Comparison of ENCODE assay signal across 1 cellular context in the genomic region with DNA sequence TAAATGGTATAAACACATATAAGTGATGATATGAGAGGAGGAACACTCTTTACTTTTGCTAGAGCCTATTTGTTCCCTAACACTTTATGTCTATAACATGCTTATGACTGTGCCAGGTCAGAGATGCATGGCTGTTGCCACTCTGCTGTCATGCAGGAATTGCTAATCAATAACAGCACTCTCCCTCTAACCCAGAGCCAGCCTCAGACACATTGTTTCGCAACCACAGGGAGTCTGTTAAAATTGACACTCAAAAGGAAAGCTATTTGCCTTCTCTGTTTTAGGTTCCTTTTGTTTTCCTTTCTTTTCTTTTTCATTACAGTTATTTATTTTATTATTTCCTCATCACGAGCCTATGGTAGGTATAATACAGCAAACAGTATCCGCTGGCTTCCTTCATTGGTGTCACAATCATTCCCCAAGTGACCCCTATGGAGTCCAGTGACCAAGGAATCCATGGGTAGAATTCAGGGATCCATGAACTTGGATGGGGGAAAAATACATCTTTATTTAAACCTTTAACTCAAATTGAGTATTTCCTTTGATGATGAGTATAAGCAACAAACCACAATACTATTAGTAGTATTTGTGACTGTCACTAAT.
A peak's percentile ranks its signal among the peaks of the same experiment; 100 is the strongest.
TF ChIP-seq lines count a peak whose summit lies in the region.

No MANE protein-coding gene starts in this region.

TF ChIP-seq in HepG2, 621 proteins besides CTCF, POLR2A, EP300 and RAD21 (continued from another document and continues in another):
- TF ChIP-seq, protein P1, sequence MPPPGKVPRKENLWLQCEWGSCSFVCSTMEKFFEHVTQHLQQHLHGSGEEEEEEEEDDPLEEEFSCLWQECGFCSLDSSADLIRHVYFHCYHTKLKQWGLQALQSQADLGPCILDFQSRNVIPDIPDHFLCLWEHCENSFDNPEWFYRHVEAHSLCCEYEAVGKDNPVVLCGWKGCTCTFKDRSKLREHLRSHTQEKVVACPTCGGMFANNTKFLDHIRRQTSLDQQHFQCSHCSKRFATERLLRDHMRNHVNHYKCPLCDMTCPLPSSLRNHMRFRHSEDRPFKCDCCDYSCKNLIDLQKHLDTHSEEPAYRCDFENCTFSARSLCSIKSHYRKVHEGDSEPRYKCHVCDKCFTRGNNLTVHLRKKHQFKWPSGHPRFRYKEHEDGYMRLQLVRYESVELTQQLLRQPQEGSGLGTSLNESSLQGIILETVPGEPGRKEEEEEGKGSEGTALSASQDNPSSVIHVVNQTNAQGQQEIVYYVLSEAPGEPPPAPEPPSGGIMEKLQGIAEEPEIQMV (CRISPR knock-in tag; IDR thresholded peaks at IDR 0.05; ENCODE audit: low read depth): no peak
- TF ChIP-seq ZNF180 (CRISPR knock-in tag; IDR thresholded peaks at IDR 0.05; ENCODE audit: borderline replicate concordance, low read depth): no peak
- TF ChIP-seq NPAS2 (CRISPR knock-in tag; IDR thresholded peaks at IDR 0.05; ENCODE audit: borderline replicate concordance): no peak
- TF ChIP-seq, protein P2, sequence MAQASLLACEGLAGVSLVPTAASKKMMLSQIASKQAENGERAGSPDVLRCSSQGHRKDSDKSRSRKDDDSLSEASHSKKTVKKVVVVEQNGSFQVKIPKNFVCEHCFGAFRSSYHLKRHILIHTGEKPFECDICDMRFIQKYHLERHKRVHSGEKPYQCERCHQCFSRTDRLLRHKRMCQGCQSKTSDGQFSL (CRISPR knock-in tag; IDR thresholded peaks at IDR 0.05): no peak
- 0 out of 2 replicates have a peak, but pooled peaks have one; percentile 22 for TF ChIP-seq FOXK1 (CRISPR knock-in tag; IDR thresholded peaks at IDR 0.05; ENCODE audit: borderline replicate concordance, low read depth)
- no peak for TF ChIP-seq ZNF274 (CRISPR knock-in tag; IDR thresholded peaks at IDR 0.05)
- TF ChIP-seq, protein P3, sequence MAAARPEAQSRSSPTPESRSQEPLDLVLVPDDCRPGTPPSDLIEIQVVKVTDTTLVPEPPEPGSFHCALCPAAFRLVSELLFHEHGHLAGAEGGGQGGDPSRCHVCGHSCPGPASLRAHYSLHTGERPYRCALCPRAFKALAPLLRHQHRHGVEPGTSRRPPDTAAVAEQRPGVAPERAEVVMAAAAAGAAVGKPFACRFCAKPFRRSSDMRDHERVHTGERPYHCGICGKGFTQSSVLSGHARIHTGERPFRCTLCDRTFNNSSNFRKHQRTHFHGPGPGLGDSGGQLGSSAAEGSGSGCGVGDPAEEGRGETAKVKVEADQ (CRISPR knock-in tag; IDR thresholded peaks at IDR 0.05; ENCODE audit: borderline replicate concordance): no peak
- no peak for TF ChIP-seq MAFF (IDR thresholded peaks at IDR 0.05; ENCODE audit: low read depth, low read length)
- no peak for TF ChIP-seq POLR2G (IDR thresholded peaks at IDR 0.05; ENCODE audit: low read depth, low read length)
- no peak for TF ChIP-seq IRF2 (CRISPR knock-in tag; IDR thresholded peaks at IDR 0.05)
- TF ChIP-seq, protein P4, sequence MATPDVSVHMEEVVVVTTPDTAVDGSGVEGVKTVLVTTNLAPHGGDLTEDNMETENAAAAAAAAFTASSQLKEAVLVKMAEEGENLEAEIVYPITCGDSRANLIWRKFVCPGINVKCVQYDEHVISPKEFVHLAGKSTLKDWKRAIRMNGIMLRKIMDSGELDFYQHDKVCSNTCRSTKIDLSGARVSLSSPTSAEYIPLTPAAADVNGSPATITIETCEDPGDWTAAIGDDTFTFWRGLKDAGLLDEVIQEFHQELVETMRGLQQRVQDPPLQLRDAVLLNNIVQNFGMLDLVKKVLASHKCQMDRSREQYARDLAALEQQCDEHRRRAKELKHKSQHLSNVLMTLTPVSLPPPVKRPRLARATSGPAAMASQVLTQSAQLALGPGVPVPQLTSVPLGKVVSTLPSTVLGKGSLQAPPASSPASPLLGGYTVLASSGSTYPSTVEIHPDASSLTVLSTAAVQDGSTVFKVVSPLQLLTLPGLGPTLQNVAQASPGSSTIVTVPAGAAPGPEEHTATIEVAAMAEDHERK (CRISPR knock-in tag; IDR thresholded peaks at IDR 0.05; ENCODE audit: low read depth): no peak
- TF ChIP-seq ZNF292 (CRISPR knock-in tag; IDR thresholded peaks at IDR 0.05; ENCODE audit: borderline replicate concordance, low read depth): peak; percentile 76; the same call in 1 of the 2 replicates
- TF ChIP-seq HHEX (CRISPR knock-in tag; IDR thresholded peaks at IDR 0.05): no peak
- TF ChIP-seq, protein P5, sequence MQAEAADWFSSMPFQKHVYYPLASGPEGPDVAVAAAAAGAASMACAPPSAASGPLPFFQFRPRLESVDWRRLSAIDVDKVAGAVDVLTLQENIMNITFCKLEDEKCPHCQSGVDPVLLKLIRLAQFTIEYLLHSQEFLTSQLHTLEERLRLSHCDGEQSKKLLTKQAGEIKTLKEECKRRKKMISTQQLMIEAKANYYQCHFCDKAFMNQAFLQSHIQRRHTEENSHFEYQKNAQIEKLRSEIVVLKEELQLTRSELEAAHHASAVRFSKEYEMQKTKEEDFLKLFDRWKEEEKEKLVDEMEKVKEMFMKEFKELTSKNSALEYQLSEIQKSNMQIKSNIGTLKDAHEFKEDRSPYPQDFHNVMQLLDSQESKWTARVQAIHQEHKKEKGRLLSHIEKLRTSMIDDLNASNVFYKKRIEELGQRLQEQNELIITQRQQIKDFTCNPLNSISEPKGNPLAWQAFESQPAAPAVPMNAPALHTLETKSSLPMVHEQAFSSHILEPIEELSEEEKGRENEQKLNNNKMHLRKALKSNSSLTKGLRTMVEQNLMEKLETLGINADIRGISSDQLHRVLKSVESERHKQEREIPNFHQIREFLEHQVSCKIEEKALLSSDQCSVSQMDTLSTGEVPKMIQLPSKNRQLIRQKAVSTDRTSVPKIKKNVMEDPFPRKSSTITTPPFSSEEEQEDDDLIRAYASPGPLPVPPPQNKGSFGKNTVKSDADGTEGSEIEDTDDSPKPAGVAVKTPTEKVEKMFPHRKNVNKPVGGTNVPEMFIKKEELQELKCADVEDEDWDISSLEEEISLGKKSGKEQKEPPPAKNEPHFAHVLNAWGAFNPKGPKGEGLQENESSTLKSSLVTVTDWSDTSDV (CRISPR knock-in tag; IDR thresholded peaks at IDR 0.05): no peak
- no peak for TF ChIP-seq CREM (IDR thresholded peaks at IDR 0.05)
- no peak for TF ChIP-seq CREM (CRISPR knock-in tag; IDR thresholded peaks at IDR 0.05)
- TF ChIP-seq, protein P6, sequence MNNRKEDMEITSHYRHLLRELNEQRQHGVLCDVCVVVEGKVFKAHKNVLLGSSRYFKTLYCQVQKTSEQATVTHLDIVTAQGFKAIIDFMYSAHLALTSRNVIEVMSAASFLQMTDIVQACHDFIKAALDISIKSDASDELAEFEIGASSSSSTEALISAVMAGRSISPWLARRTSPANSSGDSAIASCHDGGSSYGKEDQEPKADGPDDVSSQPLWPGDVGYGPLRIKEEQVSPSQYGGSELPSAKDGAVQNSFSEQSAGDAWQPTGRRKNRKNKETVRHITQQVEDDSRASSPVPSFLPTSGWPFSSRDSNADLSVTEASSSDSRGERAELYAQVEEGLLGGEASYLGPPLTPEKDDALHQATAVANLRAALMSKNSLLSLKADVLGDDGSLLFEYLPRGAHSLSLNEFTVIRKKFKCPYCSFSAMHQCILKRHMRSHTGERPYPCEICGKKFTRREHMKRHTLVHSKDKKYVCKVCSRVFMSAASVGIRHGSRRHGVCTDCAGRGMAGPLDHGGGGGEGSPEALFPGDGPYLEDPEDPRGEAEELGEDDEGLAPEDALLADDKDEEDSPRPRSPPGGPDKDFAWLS (CRISPR knock-in tag; IDR thresholded peaks at IDR 0.05; ENCODE audit: borderline replicate concordance): no peak
- no peak for TF ChIP-seq EED (CRISPR knock-in tag; IDR thresholded peaks at IDR 0.05)
- TF ChIP-seq KLF15 (CRISPR knock-in tag; IDR thresholded peaks at IDR 0.05; ENCODE audit: borderline replicate concordance): no peak
- TF ChIP-seq, protein P7, sequence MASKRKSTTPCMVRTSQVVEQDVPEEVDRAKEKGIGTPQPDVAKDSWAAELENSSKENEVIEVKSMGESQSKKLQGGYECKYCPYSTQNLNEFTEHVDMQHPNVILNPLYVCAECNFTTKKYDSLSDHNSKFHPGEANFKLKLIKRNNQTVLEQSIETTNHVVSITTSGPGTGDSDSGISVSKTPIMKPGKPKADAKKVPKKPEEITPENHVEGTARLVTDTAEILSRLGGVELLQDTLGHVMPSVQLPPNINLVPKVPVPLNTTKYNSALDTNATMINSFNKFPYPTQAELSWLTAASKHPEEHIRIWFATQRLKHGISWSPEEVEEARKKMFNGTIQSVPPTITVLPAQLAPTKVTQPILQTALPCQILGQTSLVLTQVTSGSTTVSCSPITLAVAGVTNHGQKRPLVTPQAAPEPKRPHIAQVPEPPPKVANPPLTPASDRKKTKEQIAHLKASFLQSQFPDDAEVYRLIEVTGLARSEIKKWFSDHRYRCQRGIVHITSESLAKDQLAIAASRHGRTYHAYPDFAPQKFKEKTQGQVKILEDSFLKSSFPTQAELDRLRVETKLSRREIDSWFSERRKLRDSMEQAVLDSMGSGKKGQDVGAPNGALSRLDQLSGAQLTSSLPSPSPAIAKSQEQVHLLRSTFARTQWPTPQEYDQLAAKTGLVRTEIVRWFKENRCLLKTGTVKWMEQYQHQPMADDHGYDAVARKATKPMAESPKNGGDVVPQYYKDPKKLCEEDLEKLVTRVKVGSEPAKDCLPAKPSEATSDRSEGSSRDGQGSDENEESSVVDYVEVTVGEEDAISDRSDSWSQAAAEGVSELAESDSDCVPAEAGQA (IDR thresholded peaks at IDR 0.05; ENCODE audit: low read depth): no peak
- TF ChIP-seq, protein P7 (CRISPR knock-in tag; IDR thresholded peaks at IDR 0.05; ENCODE audit: borderline replicate concordance): no peak
- no peak for TF ChIP-seq ZNF883 (CRISPR knock-in tag; IDR thresholded peaks at IDR 0.05; ENCODE audit: not compliant biosample characterization)
- TF ChIP-seq ZFP37 (CRISPR knock-in tag; IDR thresholded peaks at IDR 0.05; ENCODE audit: borderline replicate concordance): no peak
- TF ChIP-seq, protein P8, sequence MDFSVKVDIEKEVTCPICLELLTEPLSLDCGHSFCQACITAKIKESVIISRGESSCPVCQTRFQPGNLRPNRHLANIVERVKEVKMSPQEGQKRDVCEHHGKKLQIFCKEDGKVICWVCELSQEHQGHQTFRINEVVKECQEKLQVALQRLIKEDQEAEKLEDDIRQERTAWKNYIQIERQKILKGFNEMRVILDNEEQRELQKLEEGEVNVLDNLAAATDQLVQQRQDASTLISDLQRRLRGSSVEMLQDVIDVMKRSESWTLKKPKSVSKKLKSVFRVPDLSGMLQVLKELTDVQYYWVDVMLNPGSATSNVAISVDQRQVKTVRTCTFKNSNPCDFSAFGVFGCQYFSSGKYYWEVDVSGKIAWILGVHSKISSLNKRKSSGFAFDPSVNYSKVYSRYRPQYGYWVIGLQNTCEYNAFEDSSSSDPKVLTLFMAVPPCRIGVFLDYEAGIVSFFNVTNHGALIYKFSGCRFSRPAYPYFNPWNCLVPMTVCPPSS (IDR thresholded peaks at IDR 0.05): no peak
- no peak for TF ChIP-seq GZF1 (CRISPR knock-in tag; IDR thresholded peaks at IDR 0.05)
- TF ChIP-seq, protein P9, sequence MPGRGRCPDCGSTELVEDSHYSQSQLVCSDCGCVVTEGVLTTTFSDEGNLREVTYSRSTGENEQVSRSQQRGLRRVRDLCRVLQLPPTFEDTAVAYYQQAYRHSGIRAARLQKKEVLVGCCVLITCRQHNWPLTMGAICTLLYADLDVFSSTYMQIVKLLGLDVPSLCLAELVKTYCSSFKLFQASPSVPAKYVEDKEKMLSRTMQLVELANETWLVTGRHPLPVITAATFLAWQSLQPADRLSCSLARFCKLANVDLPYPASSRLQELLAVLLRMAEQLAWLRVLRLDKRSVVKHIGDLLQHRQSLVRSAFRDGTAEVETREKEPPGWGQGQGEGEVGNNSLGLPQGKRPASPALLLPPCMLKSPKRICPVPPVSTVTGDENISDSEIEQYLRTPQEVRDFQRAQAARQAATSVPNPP (CRISPR knock-in tag; IDR thresholded peaks at IDR 0.05): no peak
- no peak for TF ChIP-seq ZNF251 (CRISPR knock-in tag; IDR thresholded peaks at IDR 0.05)
- no peak for TF ChIP-seq HIVEP1 (CRISPR knock-in tag; IDR thresholded peaks at IDR 0.05)
- TF ChIP-seq, protein P10, sequence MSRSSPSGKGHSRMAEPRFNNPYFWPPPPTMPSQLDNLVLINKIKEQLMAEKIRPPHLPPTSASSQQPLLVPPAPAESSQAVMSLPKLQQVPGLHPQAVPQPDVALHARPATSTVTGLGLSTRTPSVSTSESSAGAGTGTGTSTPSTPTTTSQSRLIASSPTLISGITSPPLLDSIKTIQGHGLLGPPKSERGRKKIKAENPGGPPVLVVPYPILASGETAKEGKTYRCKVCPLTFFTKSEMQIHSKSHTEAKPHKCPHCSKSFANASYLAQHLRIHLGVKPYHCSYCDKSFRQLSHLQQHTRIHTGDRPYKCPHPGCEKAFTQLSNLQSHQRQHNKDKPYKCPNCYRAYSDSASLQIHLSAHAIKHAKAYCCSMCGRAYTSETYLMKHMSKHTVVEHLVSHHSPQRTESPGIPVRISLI (CRISPR knock-in tag; IDR thresholded peaks at IDR 0.05; ENCODE audit: borderline replicate concordance): no peak
- TF ChIP-seq JUND (CRISPR knock-in tag; IDR thresholded peaks at IDR 0.05): no peak
- TF ChIP-seq ISL2 (CRISPR knock-in tag; IDR thresholded peaks at IDR 0.05): 0 out of 2 replicates have a peak, but pooled peaks have one; percentile 34
- no peak for TF ChIP-seq HNRNPUL1 (IDR thresholded peaks at IDR 0.05; ENCODE audit: low read depth, low read length)
- TF ChIP-seq, protein P11, sequence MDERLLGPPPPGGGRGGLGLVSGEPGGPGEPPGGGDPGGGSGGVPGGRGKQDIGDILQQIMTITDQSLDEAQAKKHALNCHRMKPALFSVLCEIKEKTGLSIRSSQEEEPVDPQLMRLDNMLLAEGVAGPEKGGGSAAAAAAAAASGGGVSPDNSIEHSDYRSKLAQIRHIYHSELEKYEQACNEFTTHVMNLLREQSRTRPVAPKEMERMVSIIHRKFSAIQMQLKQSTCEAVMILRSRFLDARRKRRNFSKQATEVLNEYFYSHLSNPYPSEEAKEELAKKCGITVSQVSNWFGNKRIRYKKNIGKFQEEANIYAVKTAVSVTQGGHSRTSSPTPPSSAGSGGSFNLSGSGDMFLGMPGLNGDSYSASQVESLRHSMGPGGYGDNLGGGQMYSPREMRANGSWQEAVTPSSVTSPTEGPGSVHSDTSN (CRISPR knock-in tag; IDR thresholded peaks at IDR 0.05): no peak
- no peak for TF ChIP-seq ZNF263 (CRISPR knock-in tag; IDR thresholded peaks at IDR 0.05)
- TF ChIP-seq MYC (CRISPR knock-in tag; IDR thresholded peaks at IDR 0.05; ENCODE audit: borderline replicate concordance): no peak
